ENCODE assay signal across 3 cellular contexts in genomic region chr16:20643638-20644037, GRCh38. TPM values are rescaled to one million over a fixed set of nuclear protein-coding genes. Genes with fewer than 3 reads are reported as not detected.
"Had no signal": no experiment of that assay in that cellular context is flagged by ENCODE, and none has a peak within 500 bp of the region (broad histone marks: within the 10 kb centered on the region; RNA-seq: fewer than 3 reads in every experiment).

No MANE protein-coding gene starts in this region.

RNA-seq across cellular contexts. Expression of gene ACSM1, which starts 53.8 kb away (rescaled TPM):
- total RNA-seq: GM23248, H1, HFFc6 had no signal
- polyA plus RNA-seq: GM23248 had no signal
